In genomic region chr14:54170301-54170700, GRCh38 we compare ENCODE assay signal across 10 cellular contexts.
"Had no signal": no experiment of that assay in that cellular context is flagged by ENCODE, and none has a peak within 500 bp of the region (broad histone marks: within the 10 kb centered on the region; RNA-seq: fewer than 3 reads in every experiment).

No MANE protein-coding gene starts in this region.

- H3K4me3 ChIP-seq: lower lobe of right lung, ovary had no signal

- H3K36me3 ChIP-seq: lower lobe of right lung, ovary had no signal

- H3K27me3 ChIP-seq: ovary had no signal

- ATAC-seq: activated T-helper 17 cell treated with anti-CD3 and anti-CD28 coated beads, Interleukin-2, amount 50 U/mL, for 72 hours; lower lobe of right lung had no signal

- H3K27ac ChIP-seq: lower lobe of right lung, ovary had no signal

- H3K27ac Mint-ChIP-seq: activated T-helper 17 cell treated with anti-CD3 and anti-CD28 coated beads, Interleukin-2, amount 50 U/mL, for 72 hours; naive B cell had no signal

- H3K9me3 ChIP-seq: lower lobe of right lung, ovary had no signal

- H3K9me3 Mint-ChIP-seq: activated T-helper 17 cell treated with anti-CD3 and anti-CD28 coated beads, Interleukin-2, amount 50 U/mL, for 72 hours; naive B cell had no signal

- DNase-seq: activated CD4-positive, CD25-positive, alpha-beta regulatory T cell treated with anti-CD3 and anti-CD28 coated beads, Interleukin-2, amount 50 U/mL, for 72 hours; activated naive CD4-positive, alpha-beta T cell treated with Interleukin-2 at 50 U/mL for 16 hours; anterior cingulate cortex; erythroblast; lower lobe of right lung; naive B cell; ovary; stimulated activated CD4-positive, alpha-beta T cell treated with anti-CD3 and anti-CD28 coated beads, Interleukin-12 subunit alpha, Interleukin-12 subunit beta, amount 100 ng/mL, for 4 hours; stimulated activated CD4-positive, alpha-beta T cell treated with anti-CD3 and anti-CD28 coated beads, Interleukin-2, amount 100 ng/mL, for 24 hours had no signal

- H3K4me3 Mint-ChIP-seq: activated T-helper 17 cell treated with anti-CD3 and anti-CD28 coated beads, Interleukin-2, amount 50 U/mL, for 72 hours; naive B cell had no signal

- H3K4me1 Mint-ChIP-seq: activated T-helper 17 cell treated with anti-CD3 and anti-CD28 coated beads, Interleukin-2, amount 50 U/mL, for 72 hours; naive B cell had no signal

- H3K36me3 Mint-ChIP-seq: naive B cell had no signal
